In the genomic region with DNA sequence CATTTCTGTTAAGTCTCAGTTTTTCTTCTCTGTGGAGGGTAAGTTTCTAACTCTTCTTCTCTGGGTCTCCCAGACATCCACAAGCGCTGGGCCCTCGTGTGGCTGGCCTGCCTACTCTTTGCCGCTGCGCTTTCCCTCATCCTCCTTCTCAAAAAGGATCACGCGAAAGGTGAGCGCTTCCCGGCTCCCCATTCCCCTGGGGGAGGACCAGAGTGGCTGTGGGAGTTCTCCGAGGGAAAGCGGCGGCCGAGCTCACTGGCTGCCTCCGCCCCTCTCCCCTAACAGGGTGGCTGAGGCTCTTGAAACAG, we compare ENCODE assay signal across 8 cellular contexts. TPM values are rescaled to one million over a fixed set of nuclear protein-coding genes. Genes with fewer than 3 reads are reported as not detected.
DNase-seq lines count a peak whose midpoint lies in the region; ATAC-seq and TF ChIP-seq lines count a peak whose summit lies in the region.

No MANE protein-coding gene starts in this region.

- no peaks in the 10 kb centered on the region for H3K27me3 ChIP-seq in CD4-positive, alpha-beta T cell (ENCODE audit: control insufficient read depth, insufficient read depth, low read length)
- H3K27me3 ChIP-seq in OCI-LY3 (ENCODE audit: low read depth, low read length): no peaks in the 10 kb centered on the region
- H3K27me3 ChIP-seq in endocrine pancreas (ENCODE audit: control insufficient read depth, insufficient read depth, low read length): no peaks in the 10 kb centered on the region
- H3K27me3 ChIP-seq in neuronal stem cell (ENCODE audit: control insufficient read depth in 3 of 3, insufficient read depth in 3 of 3, low read depth in 1 of 3, low read length in 3 of 3): no peaks in the 10 kb centered on the region

- H3K9me3 ChIP-seq in CD4-positive, alpha-beta T cell (ENCODE audit: control insufficient read depth, low read length): no peaks in the 10 kb centered on the region
- H3K9me3 ChIP-seq in OCI-LY3 (ENCODE audit: insufficient read depth, low read length) (no peaks in the 10 kb centered on the region), endocrine pancreas (ENCODE audit: control insufficient read depth, low read length) (no peaks in the 10 kb centered on the region), neuronal stem cell (replicated peaks in 1 of 2; ENCODE audit: control insufficient read depth in 2 of 2, insufficient read depth in 1 of 2, low read depth in 1 of 2, low read length in 2 of 2) (peaks cover 0 to 2% of the 10 kb centered on the region in 2 donors)

- peak overlapping the region; percentile 99 for H3K23ac ChIP-seq in neuronal stem cell (ENCODE audit: low read depth, low read length, poor library complexity)

- H3K4me1 Mint-ChIP-seq in CD4-positive, alpha-beta T cell (ENCODE audit: low read depth): peaks cover 65% of the 10 kb centered on the region

- H3K27me3 Mint-ChIP-seq in CD4-positive, alpha-beta T cell: no peaks in the 10 kb centered on the region

- no peaks in the 10 kb centered on the region for H4K20me1 ChIP-seq in OCI-LY3 (ENCODE audit: insufficient read depth, low read length)

- H3K79me1 ChIP-seq in neuronal stem cell (ENCODE audit: low read depth, low read length): no peaks in the 10 kb centered on the region

- no CpG with 5 or more reads among the region's 13 CpGs for WGBS in neuronal stem cell (ENCODE audit: extremely low coverage in 2 of 2, insufficient read length in 2 of 2, insufficient replicate concordance in 1 of 2), 2 donors

- H4K91ac ChIP-seq in neuronal stem cell (ENCODE audit: low read depth, low read length, poor library complexity): no peak overlapping the region

- H2AK5ac ChIP-seq in neuronal stem cell (ENCODE audit: low read depth, low read length): no peak overlapping the region

- peak overlapping the region; percentile 99 for H3K4me3 Mint-ChIP-seq in CD4-positive, alpha-beta T cell

- H2BK12ac ChIP-seq in neuronal stem cell (ENCODE audit: low read length): no peak overlapping the region

- H3K79me2 ChIP-seq in OCI-LY3 (ENCODE audit: low read length): peaks cover 11% of the 10 kb centered on the region

- H3K4me2 ChIP-seq in OCI-LY3 (ENCODE audit: low read length) (peak overlapping the region; percentile 86), neuronal stem cell (ENCODE audit: insufficient read depth, low read length, poor library complexity, severe bottlenecking) (peak overlapping the region; percentile 99)

- peak overlapping the region; percentile 90 for H3K27ac ChIP-seq in CD4-positive, alpha-beta T cell (ENCODE audit: low read depth, low read length)
- H3K27ac ChIP-seq in OCI-LY3 (ENCODE audit: low read length) (no peak overlapping the region), neuronal stem cell (replicated peaks; ENCODE audit: low read length) (no peak overlapping the region)

- H3K36me3 Mint-ChIP-seq in CD4-positive, alpha-beta T cell (ENCODE audit: low read depth): peaks cover 31% of the 10 kb centered on the region

- intact Hi-C loops in CD4-positive, alpha-beta T cell (cut with DNase I, micrococcal nuclease): loop anchor here (1.0 to 10.0 kb wide), 13 partner anchors 14 to 535 kb away; partner anchors contain the start of genes FANCD2 (in 2 of the 2), JAGN1 (in 2 of the 2), BRK1 (in 1 of the 2) and EMC3 (in 1 of the 2)

- no peak overlapping the region for H2BK15ac ChIP-seq in neuronal stem cell (ENCODE audit: low read length)

- H2AFZ ChIP-seq in OCI-LY3 (ENCODE audit: low read depth, low read length) (peak overlapping the region; percentile 65), neuronal stem cell (ENCODE audit: low read length) (peak overlapping the region; percentile 96)

- POLR2A ChIA-PET in CD4-positive, alpha-beta T cell (lab: Charles Lee): interaction anchor here (0.6 to 5.1 kb wide), 34 partner anchors 8 to 536 kb away, joined by 3 to 98 read pairs (median 10); partner anchors contain the start of genes ARPC4, BRK1, BRPF1 and EMC3

- H3K4ac ChIP-seq in neuronal stem cell (ENCODE audit: low read length): no peak overlapping the region

- H3K36me3 ChIP-seq in OCI-LY3 (replicated peaks; ENCODE audit: low read depth, low read length) (peaks cover 4% of the 10 kb centered on the region), endocrine pancreas (ENCODE audit: control insufficient read depth, insufficient read depth, low read length) (no peaks in the 10 kb centered on the region), neuronal stem cell (replicated peaks in 1 of 2; ENCODE audit: control insufficient read depth in 2 of 2, insufficient read depth in 2 of 2, low read length in 2 of 2) (peaks cover 3 to 24% of the 10 kb centered on the region in 2 donors)

- TF ChIP-seq CTCF in CD4-positive, alpha-beta T cell (IDR thresholded peaks at IDR 0.05): no peak
- no peak for TF ChIP-seq CTCF in OCI-LY3 (IDR thresholded peaks at IDR 0.05; ENCODE audit: low read depth, low read length)

- H2BK120ac ChIP-seq in neuronal stem cell (ENCODE audit: low read depth, low read length): no peak overlapping the region

- H3K9ac ChIP-seq in OCI-LY3 (ENCODE audit: low read length) (peak overlapping the region; percentile 79), endocrine pancreas (ENCODE audit: control insufficient read depth, insufficient read depth, low read length) (peak overlapping the region; percentile 2), neuronal stem cell (ENCODE audit: low read depth, low read length, poor library complexity) (no peak overlapping the region)

- no peak overlapping the region for H3K14ac ChIP-seq in neuronal stem cell (ENCODE audit: low read length)

- H3K18ac ChIP-seq in neuronal stem cell (ENCODE audit: low read length): peak overlapping the region; percentile 84

- ATAC-seq in CD4-positive, alpha-beta T cell (ENCODE audit: poor library complexity): no peak

- H3K9me3 Mint-ChIP-seq in CD4-positive, alpha-beta T cell: no peaks in the 10 kb centered on the region

- no peak overlapping the region for H2BK5ac ChIP-seq in neuronal stem cell (ENCODE audit: low read length)

- no peak overlapping the region for H4K8ac ChIP-seq in neuronal stem cell (ENCODE audit: low read depth, low read length)

- H3K4me3 ChIP-seq in OCI-LY3 (ENCODE audit: low read length): peak overlapping the region; percentile 92
- no peak overlapping the region for H3K4me3 ChIP-seq in endocrine pancreas (ENCODE audit: control insufficient read depth, insufficient read depth, low read length)
- H3K4me3 ChIP-seq in neuronal stem cell (ENCODE audit: low read length in 2 of 2): peak overlapping the region in 1 of 2 donors; percentile 74

- H3K4me1 ChIP-seq in OCI-LY3 (ENCODE audit: low read length) (peaks cover 12% of the 10 kb centered on the region), endocrine pancreas (ENCODE audit: control insufficient read depth, insufficient read depth, low read length) (peaks cover 17% of the 10 kb centered on the region), neuronal stem cell (ENCODE audit: control insufficient read depth in 2 of 2, insufficient read depth in 1 of 2, low read depth in 1 of 2, low read length in 2 of 2) (peaks cover 7 to 10% of the 10 kb centered on the region in 2 donors)

- CTCF ChIA-PET in CD4-positive, alpha-beta T cell (lab: Charles Lee): interaction anchor here (0.6 to 3.3 kb wide), 34 partner anchors 9 to 570 kb away, joined by 3 to 20 read pairs (median 6); partner anchors contain the start of genes ARPC4, EMC3, FANCD2 and IL17RE

- H3K27ac Mint-ChIP-seq in CD4-positive, alpha-beta T cell: peak overlapping the region; percentile 99

- DNase-seq in CD4-positive, alpha-beta T cell: no peak
- no peak for DNase-seq in neuronal stem cell (ENCODE audit: low spot score)
- DNase-seq in NCI-H2029 treated with DMSO at 0.1 percent for 48 hours (lab: John Stamatoyannopoulos, UW): no peak
- no peak for DNase-seq in hippocampal formation (lab: John Stamatoyannopoulos, UW)
- DNase-seq in stimulated activated CD4-positive, alpha-beta T cell treated with anti-CD3 and anti-CD28 coated beads, Interleukin-2, amount 100 ng/mL, for 48 hours: no peak
- no peak for DNase-seq in NCI-H2171 (lab: John Stamatoyannopoulos, UW)

RNA-seq across cellular contexts. Expression of gene CRELD1, which starts 1.1 kb away (rescaled TPM):
- 10 to 100 TPM; 10.7 to 12.4 TPM for total RNA-seq in CD4-positive, alpha-beta T cell
- 10.5 TPM for polyA plus RNA-seq in neuronal stem cell (2013, experiment 1 of 2)
- polyA plus RNA-seq in neuronal stem cell (2013, experiment 2 of 2): 10.9 TPM

RNA-seq across cellular contexts. Expression of gene IL17RC, which starts 15.6 kb away (rescaled TPM):
- total RNA-seq in CD4-positive, alpha-beta T cell: under 1 TPM; 0.42 to 0.88 TPM
- 5.4 TPM for polyA plus RNA-seq in neuronal stem cell (2013, experiment 1 of 2)
- polyA plus RNA-seq in neuronal stem cell (2013, experiment 2 of 2): 6.0 TPM

RNA-seq across cellular contexts. Expression of gene PRRT3, which starts 19.7 kb away (rescaled TPM):
- 1 to 10 TPM; 6.3 to 8.3 TPM for total RNA-seq in CD4-positive, alpha-beta T cell
- polyA plus RNA-seq in neuronal stem cell (2013, experiment 1 of 2): 5.2 TPM
- 5.6 TPM for polyA plus RNA-seq in neuronal stem cell (2013, experiment 2 of 2)

RNA-seq across cellular contexts. Expression of gene IL17RE, which starts 29.8 kb away (rescaled TPM):
- total RNA-seq in CD4-positive, alpha-beta T cell: 1 to 10 TPM; 1.4 to 1.6 TPM
- 0.77 TPM for polyA plus RNA-seq in neuronal stem cell (2013, experiment 1 of 2)
- 0.57 TPM for polyA plus RNA-seq in neuronal stem cell (2013, experiment 2 of 2)

RNA-seq across cellular contexts. Expression of gene JAGN1, which starts 42.1 kb away (rescaled TPM):
- total RNA-seq in CD4-positive, alpha-beta T cell: 10 to 100 TPM; 14.4 to 15.1 TPM
- polyA plus RNA-seq in neuronal stem cell (2013, experiment 1 of 2): 23.4 TPM
- polyA plus RNA-seq in neuronal stem cell (2013, experiment 2 of 2): 24.0 TPM
